16 cellular contexts compared by ENCODE assay signal in genomic region chr7:1235501-1236131, GRCh38. TPM values are rescaled to one million over a fixed set of nuclear protein-coding genes. Genes with fewer than 3 reads are reported as not detected.
DNase-seq lines count a peak whose midpoint lies in the region; ATAC-seq and TF ChIP-seq lines count a peak whose summit lies in the region.
"Had no signal": no experiment of that assay in that cellular context is flagged by ENCODE, and none has a peak within 500 bp of the region (broad histone marks: within the 10 kb centered on the region; RNA-seq: fewer than 3 reads in every experiment).

No MANE protein-coding gene starts in this region.

- peaks cover 0 to 6% of the 10 kb centered on the region in 2 donors for H3K4me1 ChIP-seq in neuronal stem cell (ENCODE audit: control insufficient read depth in 2 of 2, insufficient read depth in 1 of 2, low read depth in 1 of 2, low read length in 2 of 2)

- H3K27ac Mint-ChIP-seq in activated CD4-positive, alpha-beta T cell treated with anti-CD3 and anti-CD28 coated beads, Interleukin-2, amount 10 ng/mL, durations not matched to agents 7 days and 5 days = peak overlapping the region; percentile 76
- H3K27ac Mint-ChIP-seq in IgD-negative memory B cell (peak overlapping the region; percentile 73 to 99 (median 91)), brain (peak overlapping the region in 2 of 5 experiments; percentile 53 to 59)
- H3K27ac Mint-ChIP-seq: progenitor cell of endocrine pancreas had no signal

- no peak overlapping the region for H3K4ac ChIP-seq in neuronal stem cell (ENCODE audit: low read length)

- WGBS in neuronal stem cell (ENCODE audit: extremely low coverage in 2 of 2, insufficient read length in 2 of 2, insufficient replicate concordance in 1 of 2), 2 donors = no CpG with 5 or more reads among the region's 66 CpGs

- peaks cover 3% of the 10 kb centered on the region for H3K36me3 Mint-ChIP-seq in activated CD4-positive, alpha-beta T cell treated with anti-CD3 and anti-CD28 coated beads, Interleukin-2, amount 10 ng/mL, durations not matched to agents 7 days and 5 days (ENCODE audit: low read depth)
- H3K36me3 Mint-ChIP-seq in IgD-negative memory B cell (peaks cover 2% of the 10 kb centered on the region), brain (no peaks in the 10 kb centered on the region)

- H3K27me3 Mint-ChIP-seq in activated CD4-positive, alpha-beta T cell treated with anti-CD3 and anti-CD28 coated beads, Interleukin-2, amount 10 ng/mL, durations not matched to agents 7 days and 5 days = peaks cover 61% of the 10 kb centered on the region
- H3K27me3 Mint-ChIP-seq in IgD-negative memory B cell = peaks cover 38% of the 10 kb centered on the region
- H3K27me3 Mint-ChIP-seq in brain = peaks cover 88% of the 10 kb centered on the region

- ATAC-seq in HG03521 (IDR thresholded peaks at IDR 0.05; ENCODE audit: unreplicated experiment) (no peak), HG02885 (IDR thresholded peaks at IDR 0.05; ENCODE audit: poor library complexity, unreplicated experiment) (no peak)

- no peak overlapping the region for H3K9ac ChIP-seq in neuronal stem cell (ENCODE audit: low read depth, low read length, poor library complexity)
- H3K9ac ChIP-seq: KMS-11 had no signal

- no peak overlapping the region for H3K14ac ChIP-seq in neuronal stem cell (ENCODE audit: low read length)

- H2BK15ac ChIP-seq in neuronal stem cell (ENCODE audit: low read length) = no peak overlapping the region

- peaks cover 0 to 2% of the 10 kb centered on the region in 2 donors for H3K9me3 ChIP-seq in neuronal stem cell (replicated peaks in 1 of 2; ENCODE audit: control insufficient read depth in 2 of 2, insufficient read depth in 1 of 2, low read depth in 1 of 2, low read length in 2 of 2)

- no peak overlapping the region for H2BK5ac ChIP-seq in neuronal stem cell (ENCODE audit: low read length)

- H2BK120ac ChIP-seq in neuronal stem cell (ENCODE audit: low read depth, low read length) = no peak overlapping the region

- H3K79me1 ChIP-seq in neuronal stem cell (ENCODE audit: low read depth, low read length) = peaks cover 4% of the 10 kb centered on the region

- no peak overlapping the region for H3K4me3 ChIP-seq in neuronal stem cell (ENCODE audit: low read length in 2 of 2)

- no peak for DNase-seq in activated CD4-positive, alpha-beta T cell treated with anti-CD3 and anti-CD28 coated beads, Interleukin-2, amount 10 ng/mL, durations not matched to agents 7 days and 5 days
- DNase-seq in activated CD4-positive, alpha-beta T cell treated with anti-CD3 and anti-CD28 coated beads for 48 hours = no peak
- no peak for DNase-seq in neuronal stem cell (ENCODE audit: low spot score)
- no peak for DNase-seq in NCI-H748 treated with DMSO at 0.1 percent for 48 hours (lab: John Stamatoyannopoulos, UW)
- DNase-seq: activated CD4-positive, alpha-beta T cell treated with anti-CD3 and anti-CD28 coated beads, Interleukin-2, amount 50 U/mL, for 4 hours; mesenchymal stem cell; NCI-H1694 had no signal

- peak overlapping the region; percentile 60 for H3K4me3 Mint-ChIP-seq in activated CD4-positive, alpha-beta T cell treated with anti-CD3 and anti-CD28 coated beads, Interleukin-2, amount 10 ng/mL, durations not matched to agents 7 days and 5 days
- peak overlapping the region in 2 of 4 donors; percentile 17 to 81 for H3K4me3 Mint-ChIP-seq in IgD-negative memory B cell
- peak overlapping the region in 4 of 5 experiments; percentile 47 to 79 (median 74) for H3K4me3 Mint-ChIP-seq in brain

- H3K27ac ChIP-seq in neuronal stem cell (replicated peaks; ENCODE audit: low read length) = no peak overlapping the region
- H3K27ac ChIP-seq: KMS-11 had no signal

- no peaks in the 10 kb centered on the region for H3K36me3 ChIP-seq in neuronal stem cell (replicated peaks in 1 of 2; ENCODE audit: control insufficient read depth in 2 of 2, insufficient read depth in 2 of 2, low read length in 2 of 2)

- POLR2A ChIA-PET in activated CD4-positive, alpha-beta T cell treated with anti-CD3 and anti-CD28 coated beads, Interleukin-2, amount 10 ng/mL, durations not matched to agents 7 days and 5 days (lab: Charles Lee) = no interaction called here

- H4K91ac ChIP-seq in neuronal stem cell (ENCODE audit: low read depth, low read length, poor library complexity) = no peak overlapping the region

- no peaks in the 10 kb centered on the region for H3K9me3 Mint-ChIP-seq in activated CD4-positive, alpha-beta T cell treated with anti-CD3 and anti-CD28 coated beads, Interleukin-2, amount 10 ng/mL, durations not matched to agents 7 days and 5 days
- H3K9me3 Mint-ChIP-seq in IgD-negative memory B cell = peaks cover 0 to 4% (median 0%) of the 10 kb centered on the region in 3 donors
- peaks cover 0 to 2% (median 0%) of the 10 kb centered on the region in 5 experiments for H3K9me3 Mint-ChIP-seq in brain

- peak overlapping the region; percentile 85 for H3K23ac ChIP-seq in neuronal stem cell (ENCODE audit: low read depth, low read length, poor library complexity)

- peaks cover 76 to 100% (median 91%) of the 10 kb centered on the region in 3 experiments for H3K27me3 ChIP-seq in neuronal stem cell (ENCODE audit: control insufficient read depth in 3 of 3, insufficient read depth in 3 of 3, low read depth in 1 of 3, low read length in 3 of 3)

- no peak for TF ChIP-seq CTCF in brain (conservative IDR thresholded peaks at IDR 0.05)

- peaks cover 12% of the 10 kb centered on the region for H3K4me1 Mint-ChIP-seq in activated CD4-positive, alpha-beta T cell treated with anti-CD3 and anti-CD28 coated beads, Interleukin-2, amount 10 ng/mL, durations not matched to agents 7 days and 5 days
- H3K4me1 Mint-ChIP-seq in IgD-negative memory B cell = peaks cover 2 to 5% (median 3%) of the 10 kb centered on the region in 3 donors
- H3K4me1 Mint-ChIP-seq in brain = peaks cover 35% of the 10 kb centered on the region

- peak overlapping the region; percentile 91 for H3K18ac ChIP-seq in neuronal stem cell (ENCODE audit: low read length)

- peak overlapping the region; percentile 33 for H3K4me2 ChIP-seq in neuronal stem cell (ENCODE audit: insufficient read depth, low read length, poor library complexity, severe bottlenecking)
- H3K4me2 ChIP-seq: KMS-11 had no signal

- peak overlapping the region; percentile 95 for H2AK5ac ChIP-seq in neuronal stem cell (ENCODE audit: low read depth, low read length)

- CTCF ChIA-PET in activated CD4-positive, alpha-beta T cell treated with anti-CD3 and anti-CD28 coated beads, Interleukin-2, amount 10 ng/mL, durations not matched to agents 7 days and 5 days (lab: Charles Lee) = interaction anchor here (0.6 kb wide), 1 partner anchor 271 kb away, joined by 3 read pairs; no protein-coding TSS in a partner anchor

- H2BK12ac ChIP-seq in neuronal stem cell (ENCODE audit: low read length) = no peak overlapping the region

- no peak overlapping the region for H2AFZ ChIP-seq in neuronal stem cell (ENCODE audit: low read length)

- no peak overlapping the region for H4K8ac ChIP-seq in neuronal stem cell (ENCODE audit: low read depth, low read length)

RNA-seq across cellular contexts. Expression of gene UNCX, which starts 2.9 kb away (rescaled TPM):
- total RNA-seq in activated CD4-positive, alpha-beta T cell treated with anti-CD3 and anti-CD28 coated beads, Interleukin-2, amount 10 ng/mL, durations not matched to agents 7 days and 5 days = not detected
- polyA plus RNA-seq in IgD-negative memory B cell (not detected), brain (ENCODE audit: insufficient read depth, low read depth, low replicate concordance) (not detected)
- 0.01 TPM for polyA plus RNA-seq in neuronal stem cell (2013, experiment 1 of 2)
- 0.01 TPM for polyA plus RNA-seq in neuronal stem cell (2013, experiment 2 of 2)
- total RNA-seq: dorsolateral prefrontal cortex, progenitor cell of endocrine pancreas had no signal
- polyA plus RNA-seq: adipose tissue, AG04450 had no signal
